8 cellular contexts compared by ENCODE assay signal in genomic region chr3:4982773-4983738, GRCh38. TPM values are rescaled to one million over a fixed set of nuclear protein-coding genes. Genes with fewer than 3 reads are reported as not detected.
DNase-seq lines count a peak whose midpoint lies in the region; ATAC-seq and TF ChIP-seq lines count a peak whose summit lies in the region.

No MANE protein-coding gene starts in this region.

- H3K4me1 Mint-ChIP-seq in stimulated activated naive CD8-positive, alpha-beta T cell treated with anti-CD3 and anti-CD28 coated beads, Interleukin-15, Interleukin-2, amounts not matched to agents 100 ng/mL and 50 ng/mL, for 24 hours (ENCODE audit: low read depth): peaks cover 65% of the 10 kb centered on the region
- peaks cover 69% of the 10 kb centered on the region for H3K4me1 Mint-ChIP-seq in brain

- DNase-seq in stimulated activated naive CD8-positive, alpha-beta T cell treated with anti-CD3 and anti-CD28 coated beads, Interleukin-15, Interleukin-2, amounts not matched to agents 100 U/mL and 50 U/mL, for 24 hours: no peak
- DNase-seq in aorta (no peak), GOT3 (lab: John Stamatoyannopoulos, UW) (no peak), NCI-H146 treated with DMSO at 0.1 percent for 48 hours (lab: John Stamatoyannopoulos, UW; ENCODE audit: unreplicated experiment) (no peak)

- H3K36me3 Mint-ChIP-seq in stimulated activated naive CD8-positive, alpha-beta T cell treated with anti-CD3 and anti-CD28 coated beads, Interleukin-15, Interleukin-2, amounts not matched to agents 100 ng/mL and 50 ng/mL, for 24 hours (ENCODE audit: low read depth): peaks cover 70% of the 10 kb centered on the region
- peaks cover 45% of the 10 kb centered on the region for H3K36me3 Mint-ChIP-seq in brain

- H3K4me3 Mint-ChIP-seq in stimulated activated naive CD8-positive, alpha-beta T cell treated with anti-CD3 and anti-CD28 coated beads, Interleukin-15, Interleukin-2, amounts not matched to agents 100 ng/mL and 50 ng/mL, for 24 hours: peak overlapping the region; percentile 100
- H3K4me3 Mint-ChIP-seq in brain: peak overlapping the region; percentile 84 to 97 (median 96)

- 86 to 93% methylated on average over 36 of the region's 40 CpGs for WGBS in mesodermal cell (ENCODE audit: insufficient coverage in 2 of 2), 2 experiments
- 88 to 91% methylated on average over 40 of the region's 40 CpGs for WGBS in aorta, 2 donors

- H3K36me3 ChIP-seq in mesodermal cell (ENCODE audit: control insufficient read depth, insufficient read depth, low read length) (peaks cover 34% of the 10 kb centered on the region), aorta (ENCODE audit: control insufficient read depth in 1 of 2, insufficient read depth in 2 of 2, low read length in 1 of 2) (no peaks in the 10 kb centered on the region)

- H3K9me3 ChIP-seq in mesodermal cell (ENCODE audit: control insufficient read depth, low read length) (no peaks in the 10 kb centered on the region), aorta (ENCODE audit: control insufficient read depth, low read length) (no peaks in the 10 kb centered on the region)

- peak overlapping the region; percentile 93 for H3K4me3 ChIP-seq in mesodermal cell (ENCODE audit: extremely low read depth, insufficient read depth, low read length, poor library complexity, severe bottlenecking)
- no peak overlapping the region for H3K4me3 ChIP-seq in aorta (ENCODE audit: low read length in 2 of 2)

- peaks cover 34% of the 10 kb centered on the region for H3K4me1 ChIP-seq in mesodermal cell (ENCODE audit: control insufficient read depth, insufficient read depth, low read length, poor library complexity, severe bottlenecking)
- H3K4me1 ChIP-seq in aorta (ENCODE audit: control insufficient read depth in 1 of 2, insufficient read depth in 2 of 2, low read length in 2 of 2): no peaks in the 10 kb centered on the region

- no peaks in the 10 kb centered on the region for H3K27me3 ChIP-seq in aorta (ENCODE audit: control insufficient read depth in 1 of 2, insufficient read depth in 2 of 2, low read length in 1 of 2)

- H3K27me3 Mint-ChIP-seq in stimulated activated naive CD8-positive, alpha-beta T cell treated with anti-CD3 and anti-CD28 coated beads, Interleukin-15, Interleukin-2, amounts not matched to agents 100 ng/mL and 50 ng/mL, for 24 hours: no peaks in the 10 kb centered on the region
- H3K27me3 Mint-ChIP-seq in brain: peaks cover 62% of the 10 kb centered on the region

- TF ChIP-seq CTCF in brain (conservative IDR thresholded peaks at IDR 0.05): no peak

- intact Hi-C loops in aorta (cut with DNase I): loop anchor here in 1 of 2 donors (5.0 kb wide), 1 partner anchor 261 kb away; no protein-coding TSS in a partner anchor

- H3K27ac Mint-ChIP-seq in stimulated activated naive CD8-positive, alpha-beta T cell treated with anti-CD3 and anti-CD28 coated beads, Interleukin-15, Interleukin-2, amounts not matched to agents 100 ng/mL and 50 ng/mL, for 24 hours: peak overlapping the region; percentile 88
- peak overlapping the region; percentile 1 to 96 (median 88) for H3K27ac Mint-ChIP-seq in brain

- no peak for ATAC-seq in stimulated activated naive CD8-positive, alpha-beta T cell treated with anti-CD3 and anti-CD28 coated beads, Interleukin-15, Interleukin-2, amounts not matched to agents 100 U/mL and 50 U/mL, for 24 hours
- ATAC-seq in aorta (ENCODE audit: low FRiP score) (no peak), HG03045 (IDR thresholded peaks at IDR 0.05; ENCODE audit: unreplicated experiment) (no peak)

- H3K27ac ChIP-seq in mesodermal cell (ENCODE audit: low read depth, low read length, severe bottlenecking) (peak overlapping the region; percentile 83), aorta (ENCODE audit: low read depth in 1 of 2, low read length in 2 of 2) (peak overlapping the region; percentile 59 to 84)

- no peaks in the 10 kb centered on the region for H3K9me3 Mint-ChIP-seq in stimulated activated naive CD8-positive, alpha-beta T cell treated with anti-CD3 and anti-CD28 coated beads, Interleukin-15, Interleukin-2, amounts not matched to agents 100 ng/mL and 50 ng/mL, for 24 hours
- no peaks in the 10 kb centered on the region for H3K9me3 Mint-ChIP-seq in brain

RNA-seq across cellular contexts. Expression of gene BHLHE40, which starts 3.8 kb away (rescaled TPM):
- polyA plus RNA-seq in brain (ENCODE audit: insufficient read depth, low read depth, low replicate concordance): 26.5 TPM
- polyA plus RNA-seq in mesodermal cell (2013, experiment 1 of 2): 32.8 TPM
- 26.5 TPM for polyA plus RNA-seq in mesodermal cell (2013, experiment 2 of 2)
- 100 to 1,000 TPM in 1 of 2 donors, 10 to 100 TPM in 1; 90.1 to 181 TPM for total RNA-seq in aorta
- 10 to 100 TPM; 15.2 to 35.6 TPM for polyA plus RNA-seq in aorta
